17 cellular contexts compared by ENCODE assay signal in the genomic region with DNA sequence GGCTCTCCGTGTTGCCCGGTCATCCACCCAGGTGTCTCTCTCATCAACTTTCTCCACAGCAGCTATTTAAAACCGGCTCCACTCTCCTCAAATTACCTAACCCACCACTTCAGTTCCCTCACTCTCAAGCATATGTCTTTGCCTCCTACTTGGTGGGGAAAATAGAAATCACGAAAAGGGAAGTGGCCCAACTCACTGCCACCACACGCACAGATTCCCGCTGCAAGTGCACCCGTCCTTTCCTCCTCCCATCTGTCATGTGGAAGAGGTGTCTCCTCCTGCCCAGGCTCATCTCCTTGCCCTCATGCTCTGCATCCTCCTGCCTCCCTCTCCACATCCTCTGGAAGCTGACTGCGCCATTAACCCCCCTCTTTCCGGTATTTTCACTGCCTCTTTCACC.
"Had no signal": no experiment of that assay in that cellular context is flagged by ENCODE, and none has a peak within 500 bp of the region (broad histone marks: within the 10 kb centered on the region; RNA-seq: fewer than 3 reads in every experiment).

No MANE protein-coding gene starts in this region.

- H3K4me1 ChIP-seq: pancreas, right lobe of liver, suprapubic skin, transverse colon, upper lobe of right lung, uterus had no signal

- H3K27ac ChIP-seq: dorsolateral prefrontal cortex, neutrophil, pancreas, right lobe of liver, suprapubic skin, transverse colon, upper lobe of right lung, uterus had no signal

- H3K27me3 ChIP-seq: neutrophil, pancreas, right lobe of liver, suprapubic skin, transverse colon, upper lobe of right lung, uterus had no signal

- H3K36me3 ChIP-seq: neutrophil, pancreas, right lobe of liver, suprapubic skin, transverse colon, upper lobe of right lung, uterus had no signal

- H3K9me3 ChIP-seq: mucosa of descending colon, pancreas, right lobe of liver, suprapubic skin, transverse colon, upper lobe of right lung, uterus had no signal

- DNase-seq: dorsolateral prefrontal cortex; effector CD4-positive, alpha-beta T cell; mucosa of descending colon; naive B cell; pancreas; right lobe of liver; small intestine; stimulated activated CD4-positive, alpha-beta T cell treated with anti-CD3 and anti-CD28 coated beads, Interleukin-15, amount 100 ng/mL, for 24 hours; stimulated activated CD4-positive, alpha-beta T cell treated with anti-CD3 and anti-CD28 coated beads, Interleukin-2, amount 100 ng/mL, for 48 hours; stimulated activated naive B cell treated with anti-CD40 and anti-IgM and Interleukin-4, amounts not matched to agents 10 μg/mL and 1 μg/mL and 100 μg/mL, for 72 hours; stimulated activated naive CD8-positive, alpha-beta T cell treated with anti-CD3 and anti-CD28 coated beads, Interleukin-15, amount 100 ng/mL, for 72 hours; transverse colon; upper lobe of right lung; uterus had no signal

- H3K4me3 ChIP-seq: dorsolateral prefrontal cortex, lung, mucosa of descending colon, pancreas, right lobe of liver, suprapubic skin, transverse colon, upper lobe of right lung, uterus had no signal
